In the genomic region with DNA sequence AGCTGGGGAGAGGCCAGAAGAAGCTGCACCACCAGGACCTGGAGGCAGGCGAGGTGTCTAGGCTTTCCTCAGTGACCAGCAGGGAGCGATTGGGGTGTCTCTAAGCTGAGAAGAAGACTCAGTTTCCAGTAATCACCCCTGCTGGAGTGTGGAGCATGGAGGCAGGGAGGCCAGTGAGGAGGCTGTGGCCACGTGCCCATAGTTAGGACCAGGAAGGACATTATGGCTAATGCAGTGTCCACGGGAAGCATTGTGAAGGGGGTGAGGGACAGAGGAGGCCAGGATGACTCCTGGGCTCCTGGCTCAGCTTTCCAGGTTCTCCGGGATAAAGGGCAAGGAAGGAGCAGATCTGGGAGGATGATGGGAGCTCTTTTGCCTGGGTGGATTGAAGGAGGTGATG, we compare ENCODE assay signal across 1 cellular context.
TF ChIP-seq lines count a peak whose summit lies in the region.

No MANE protein-coding gene starts in this region.

TF ChIP-seq in endothelial cell of umbilical vein, 7 proteins besides CTCF, POLR2A, EP300 and RAD21:
- TF ChIP-seq FOS (IDR thresholded peaks at IDR 0.05; ENCODE audit: borderline replicate concordance, insufficient read depth, low read length) (no peak), JUN (IDR thresholded peaks at IDR 0.05; ENCODE audit: borderline replicate concordance, insufficient read depth, insufficient read length, low read depth) (no peak), GATA2 (IDR thresholded peaks at IDR 0.05; ENCODE audit: insufficient read depth, insufficient read length, low read depth, low read length) (no peak), EZH2 (IDR thresholded peaks at IDR 0.05; ENCODE audit: borderline replicate concordance, low read depth, low read length, severe bottlenecking) (no peak), MYC (IDR thresholded peaks at IDR 0.05; ENCODE audit: low read depth, low read length) (no peak), POLR2AphosphoS5 (IDR thresholded peaks at IDR 0.05; ENCODE audit: insufficient read depth, low read depth, low read length) (no peak)
- TF ChIP-seq, protein P1, sequence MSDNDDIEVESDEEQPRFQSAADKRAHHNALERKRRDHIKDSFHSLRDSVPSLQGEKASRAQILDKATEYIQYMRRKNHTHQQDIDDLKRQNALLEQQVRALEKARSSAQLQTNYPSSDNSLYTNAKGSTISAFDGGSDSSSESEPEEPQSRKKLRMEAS (IDR thresholded peaks at IDR 0.05; ENCODE audit: insufficient read depth, insufficient read length): no peak
